In the genomic region with DNA sequence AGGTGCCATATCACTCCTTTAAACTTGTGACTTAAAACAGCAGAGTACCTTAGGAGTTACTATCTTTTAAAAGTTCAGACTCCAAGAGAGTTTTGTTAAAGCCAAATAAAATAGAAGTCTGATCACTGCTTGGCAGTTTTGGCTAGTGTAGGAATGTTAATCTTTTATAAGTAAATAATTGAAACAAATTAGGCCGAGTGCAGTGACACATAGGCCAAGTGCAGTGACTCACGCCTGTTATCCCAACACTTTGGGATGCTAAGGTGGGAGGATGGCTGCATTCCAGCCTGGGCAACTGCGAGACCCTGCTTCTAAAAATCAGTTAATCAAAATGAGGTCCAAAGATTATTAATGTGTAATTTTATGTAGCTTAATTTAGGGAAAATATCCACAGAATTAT, we compare ENCODE assay signal across 20 cellular contexts. TPM values are rescaled to one million over a fixed set of nuclear protein-coding genes. Genes with fewer than 3 reads are reported as not detected.
A peak's percentile ranks its signal among the peaks of the same experiment; 100 is the strongest.
DNase-seq lines count a peak whose midpoint lies in the region; ATAC-seq and TF ChIP-seq lines count a peak whose summit lies in the region.
"Had no signal": no experiment of that assay in that cellular context is flagged by ENCODE, and none has a peak within 500 bp of the region (broad histone marks: within the 10 kb centered on the region; RNA-seq: fewer than 3 reads in every experiment).

No MANE protein-coding gene starts in this region.

- DNase-seq in EH (ENCODE audit: low read depth): peak; percentile 20
- peak; percentile 15 for DNase-seq in MG63
- DNase-seq in epithelial cell of esophagus (ENCODE audit: low read depth): peak; percentile 17
- DNase-seq in lung (ENCODE audit: low spot score): no peak
- DNase-seq in H7: no peak
- no peak for DNase-seq in testis
- no peak for DNase-seq in stimulated activated naive CD8-positive, alpha-beta T cell treated with anti-CD3 and anti-CD28 coated beads, Interleukin-15, Interleukin-2, amounts not matched to agents 100 U/mL and 50 U/mL, for 24 hours
- DNase-seq: DMS79, GDM1, MV-4-11, NCI-H1417 treated with DMSO at 0.1 percent for 48 hours, NCI-H187 treated with DMSO at 0.1 percent for 48 hours, NCI-H2227 treated with DMSO at 0.1 percent for 48 hours, NCI-H524, PC-9, SJCRH30 had no signal

- H3K9me3 ChIP-seq in MG63 (no peaks in the 10 kb centered on the region), lung (ENCODE audit: control insufficient read depth in 2 of 2, insufficient read depth in 1 of 2, low read length in 1 of 2) (no peaks in the 10 kb centered on the region), testis (no peaks in the 10 kb centered on the region)
- H3K9me3 ChIP-seq: HAP-1, SJCRH30 had no signal

- intact Hi-C loops in testis (cut with DNase I; ENCODE audit: low total_unique reads): no loop called here

- no peak for TF ChIP-seq POLR2A in testis (IDR thresholded peaks at IDR 0.05)

- ATAC-seq in lung (ENCODE audit: insufficient read depth, low FRiP score) (peak; percentile 53), HG02840 (IDR thresholded peaks at IDR 0.05; ENCODE audit: low FRiP score, unreplicated experiment) (no peak)
- ATAC-seq in stimulated activated naive CD8-positive, alpha-beta T cell treated with anti-CD3 and anti-CD28 coated beads, Interleukin-15, Interleukin-2, amounts not matched to agents 100 U/mL and 50 U/mL, for 24 hours: no peak
- ATAC-seq: K562 had no signal

- 59 to 89% methylated on average over 3 of the region's 3 CpGs for WGBS in lung, 2 donors
- 57 to 66% methylated on average over 3 of the region's 3 CpGs for WGBS in testis, 2 donors

- H3K27me3 ChIP-seq in MG63 (no peaks in the 10 kb centered on the region), lung (ENCODE audit: control insufficient read depth, insufficient read depth) (no peaks in the 10 kb centered on the region), H7 (ENCODE audit: control insufficient read depth, insufficient read depth, low read length) (no peaks in the 10 kb centered on the region), testis (no peaks in the 10 kb centered on the region)
- H3K27me3 ChIP-seq: SJCRH30 had no signal

- H3K27ac ChIP-seq in lung (ENCODE audit: low read depth in 1 of 2, low read length in 1 of 2): no peak overlapping the region
- H3K27ac ChIP-seq in testis: no peak overlapping the region
- H3K27ac ChIP-seq: C4-2B, PC-9, SJCRH30 had no signal

- no peak for TF ChIP-seq CTCF in epithelial cell of esophagus (IDR thresholded peaks at IDR 0.05; ENCODE audit: insufficient read depth, low read depth, low read length, missing control alignments)
- TF ChIP-seq CTCF in lung (IDR thresholded peaks at IDR 0.05; ENCODE audit: control extremely low read depth, extremely low read depth): no peak
- TF ChIP-seq CTCF in testis (IDR thresholded peaks at IDR 0.05): no peak

- H3K4me1 ChIP-seq in lung (ENCODE audit: control insufficient read depth in 2 of 2, insufficient read depth in 2 of 2, low read length in 2 of 2) (no peaks in the 10 kb centered on the region), testis (no peaks in the 10 kb centered on the region)
- H3K4me1 ChIP-seq: SJCRH30 had no signal

- no peak overlapping the region for H3K4me3 ChIP-seq in MG63
- H3K4me3 ChIP-seq in epithelial cell of esophagus (ENCODE audit: low read length): no peak overlapping the region
- no peak overlapping the region for H3K4me3 ChIP-seq in lung
- H3K4me3 ChIP-seq in H7 (ENCODE audit: insufficient read depth, low read depth, low read length): no peak overlapping the region
- H3K4me3 ChIP-seq in testis: no peak overlapping the region
- H3K4me3 ChIP-seq: HAP-1, K562, PC-9, SJCRH30 had no signal

- H3K36me3 ChIP-seq in MG63: no peaks in the 10 kb centered on the region
- H3K36me3 ChIP-seq in lung (ENCODE audit: control insufficient read depth in 2 of 2, insufficient read depth in 2 of 2, low read length in 2 of 2): no peaks in the 10 kb centered on the region
- no peaks in the 10 kb centered on the region for H3K36me3 ChIP-seq in H7 (replicated peaks; ENCODE audit: control insufficient read depth, insufficient read depth, low read length)
- H3K36me3 ChIP-seq in testis (ENCODE audit: low read depth, missing control alignments): no peaks in the 10 kb centered on the region
- H3K36me3 ChIP-seq: HAP-1, SJCRH30 had no signal

RNA-seq across cellular contexts. Expression of a gene that starts 37.2 kb away (rescaled TPM):
- 6.1 and 6.3 TPM in 2 replicates for total RNA-seq in MG63 (2014; rRNA removed; shearing (Covaris generic); ENCODE audit: low replicate concordance)
- total RNA-seq in lung: 10 to 100 TPM; 13.6 to 15.8 TPM
- polyA plus RNA-seq in lung: 1 to 10 TPM; 3.0 to 6.9 TPM
- 38.1 and 58.1 TPM in 2 replicates for total RNA-seq in H7 (2014; rRNA removed; shearing (Covaris generic))
- 10 to 100 TPM; 25.0 to 26.8 TPM for total RNA-seq in testis
- 13.1 TPM for polyA plus RNA-seq in testis (ENCODE audit: insufficient read depth, low read depth, low replicate concordance)

Comparison
In these comparisons a context has a peak if more than half of its experiments do, and no peak if none do; other contexts are left out.
1. DNase-seq: peak in EH (single experiment), MG63 (single experiment) and epithelial cell of esophagus (single experiment); none in lung (single experiment), H7 (single experiment), testis (single experiment) and stimulated activated naive CD8-positive, alpha-beta T cell treated with anti-CD3 and anti-CD28 coated beads, Interleukin-15, Interleukin-2, amounts not matched to agents 100 U/mL and 50 U/mL, for 24 hours (single experiment).